9 cellular contexts compared by ENCODE assay signal in the genomic region with DNA sequence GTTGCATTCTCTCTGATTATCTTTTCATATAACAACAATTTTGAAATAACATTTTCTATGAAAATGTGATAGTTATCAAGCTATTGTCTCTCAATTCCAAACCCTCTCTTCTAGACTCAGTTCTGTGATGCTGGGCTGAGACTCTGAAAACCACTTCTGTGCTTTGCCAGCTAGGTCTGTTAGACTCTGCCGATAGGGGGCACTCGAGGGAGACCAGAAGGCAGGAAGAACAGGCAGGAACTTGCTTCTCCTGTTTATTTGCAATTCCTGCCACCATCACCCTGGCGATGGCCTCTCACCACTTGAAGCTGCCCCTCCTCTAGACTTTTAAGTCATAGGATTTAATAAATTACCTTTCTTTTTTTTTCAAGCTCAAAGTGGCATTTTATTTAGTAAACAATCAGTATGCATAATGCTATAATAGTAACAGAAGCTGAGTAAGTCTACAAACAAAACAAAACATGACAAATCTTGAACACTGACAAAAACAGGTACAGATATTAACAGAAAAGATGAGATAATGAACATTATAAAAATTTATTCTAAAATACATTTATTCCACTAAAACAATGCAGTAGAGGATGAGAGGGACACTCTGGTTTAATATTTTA. TPM values are rescaled to one million over a fixed set of nuclear protein-coding genes. Genes with fewer than 3 reads are reported as not detected.
DNase-seq lines count a peak whose midpoint lies in the region; ATAC-seq, FAIRE-seq and TF ChIP-seq lines count a peak whose summit lies in the region.
"Had no signal": no experiment of that assay in that cellular context is flagged by ENCODE, and none has a peak within 500 bp of the region (broad histone marks: within the 10 kb centered on the region; RNA-seq: fewer than 3 reads in every experiment).

No MANE protein-coding gene starts in this region.

- no peak overlapping the region for H3K9ac ChIP-seq in keratinocyte (ENCODE audit: control insufficient read depth, extremely low read depth, insufficient read depth, low read length)

- no peaks in the 10 kb centered on the region for H3K9me1 ChIP-seq in keratinocyte (ENCODE audit: control insufficient read depth, extremely low read depth, insufficient read depth, low read length)

- peak; percentile 76 for ATAC-seq in HG02610 (IDR thresholded peaks at IDR 0.05; ENCODE audit: unreplicated experiment)
- peak; percentile 67 for ATAC-seq in body of pancreas

- no peaks in the 10 kb centered on the region for H4K20me1 ChIP-seq in keratinocyte (ENCODE audit: control insufficient read depth, extremely low read depth, insufficient read depth, low read length)

- H2AFZ ChIP-seq in keratinocyte (ENCODE audit: control insufficient read depth, low read length), result no peak overlapping the region

- H3K9me3 ChIP-seq in body of pancreas (no peaks in the 10 kb centered on the region), keratinocyte (ENCODE audit: control insufficient read depth, low read depth, low read length) (no peaks in the 10 kb centered on the region)

- TF ChIP-seq POLR2A in body of pancreas (IDR thresholded peaks at IDR 0.05), result no peak

- no peak overlapping the region for H3K4me2 ChIP-seq in keratinocyte (ENCODE audit: control insufficient read depth, extremely low read depth, insufficient read depth, low read depth, low read length)

- H3K27ac ChIP-seq in body of pancreas (peak overlapping the region in 1 of 4 donors; percentile 87), keratinocyte (ENCODE audit: control insufficient read depth, insufficient read depth, low read length) (no peak overlapping the region)

- H3K4me1 ChIP-seq in body of pancreas (peaks cover 40% of the 10 kb centered on the region), keratinocyte (ENCODE audit: control insufficient read depth, extremely low read depth, insufficient read depth, low read length) (no peaks in the 10 kb centered on the region)

- TF ChIP-seq CTCF in body of pancreas (IDR thresholded peaks at IDR 0.05), result peak; percentile 15 to 69 (median 61)
- peak; percentile 90 to 91 (median 91) for TF ChIP-seq CTCF in keratinocyte (optimal IDR thresholded peaks at IDR 0.05 in 1 of 3, IDR thresholded peaks at IDR 0.05 in 1 of 3, conservative IDR thresholded peaks at IDR 0.05 in 1 of 3; ENCODE audit: extremely low read depth in 1 of 3, insufficient read depth in 2 of 3, low read length in 3 of 3)

- H3K36me3 ChIP-seq in body of pancreas (replicated peaks in 1 of 2; ENCODE audit: insufficient read depth in 1 of 2, low read depth in 2 of 2) (no peaks in the 10 kb centered on the region), keratinocyte (ENCODE audit: control insufficient read depth in 2 of 2, extremely low read depth in 1 of 2, insufficient read depth in 2 of 2, low read length in 2 of 2) (no peaks in the 10 kb centered on the region)

- 5 to 11% methylated on average over 3 of the region's 3 CpGs for WGBS in body of pancreas, 2 donors

- FAIRE-seq in TTC549 (lab: Jason Lieb, UNC) (peak; percentile 42), keratinocyte (lab: Jason Lieb, UNC) (peak; percentile 71)
- FAIRE-seq: A204.1 had no signal

- no peaks in the 10 kb centered on the region for H3K79me2 ChIP-seq in keratinocyte (ENCODE audit: control insufficient read depth, insufficient read depth, low read length)

- DNase-seq in NCI-H1417 (lab: John Stamatoyannopoulos, UW) (peak; percentile 31 to 89 (median 63)), NCI-H1417 treated with DMSO at 0.1 percent for 48 hours (lab: John Stamatoyannopoulos, UW) (no peak), NCI-H146 treated with DMSO at 0.1 percent for 48 hours (lab: John Stamatoyannopoulos, UW; ENCODE audit: unreplicated experiment) (peak; percentile 81), body of pancreas (peak; percentile 80 to 86 (median 86)), keratinocyte (ENCODE audit: low read depth, low spot score) (peak; percentile 54)
- peak; percentile 72 for DNase-seq in stimulated activated CD4-positive, alpha-beta T cell treated with anti-CD3 and anti-CD28 coated beads, Interleukin-4, amount 100 ng/mL, for 24 hours

- intact Hi-C loops in body of pancreas (cut with DNase I), result no loop called here

- H3K27me3 ChIP-seq in body of pancreas, result no peaks in the 10 kb centered on the region
- no peaks in the 10 kb centered on the region for H3K27me3 ChIP-seq in keratinocyte (ENCODE audit: control insufficient read depth, extremely low read depth, insufficient read depth, low read length)

- H3K4me3 ChIP-seq in body of pancreas (no peak overlapping the region), keratinocyte (ENCODE audit: control insufficient read depth in 2 of 3, extremely low read depth in 1 of 3, insufficient read depth in 2 of 3, low read depth in 1 of 3, low read length in 3 of 3) (no peak overlapping the region)

- dilution Hi-C loops in keratinocyte (cut with MboI; ENCODE audit: extremely low pct_ligation_motif_present, low sequenced_read_pairs), result no loop called here

RNA-seq across cellular contexts. Expression of gene RASL11B, which starts 49.7 kb away (rescaled TPM):
- total RNA-seq in body of pancreas, result 1 to 10 TPM; 1.3 to 1.8 TPM
- 1.1 to 1.7 TPM (median 1.4 TPM) in 3 replicates for polyA plus RNA-seq in keratinocyte
- 0.50 TPM for polyA plus RNA-seq in keratinocyte (2011; ENCODE audit: low read depth)
- 0.56 and 0.70 TPM in 2 replicates for polyA plus RNA-seq in keratinocyte (2011; cell fraction: cytosol; rRNA removed)
- polyA plus RNA-seq in keratinocyte (2011; cell fraction: nucleus; rRNA removed), result 0.71 and 0.97 TPM in 2 replicates
- 0.93 and 1.2 TPM in 2 replicates for polyA plus RNA-seq in keratinocyte (2012; ENCODE audit: low replicate concordance)
- 0.36 to 1.1 TPM (median 0.53 TPM) in 3 replicates for polyA minus RNA-seq in keratinocyte
- not detected for polyA minus RNA-seq in keratinocyte (2011; cell fraction: cytosol; rRNA and poly(A)+ RNA removed)
- 0.21 and 0.70 TPM in 2 replicates for polyA minus RNA-seq in keratinocyte (2011; cell fraction: nucleus; rRNA and poly(A)+ RNA removed)
